1 cellular context compared by ENCODE assay signal in the genomic region with DNA sequence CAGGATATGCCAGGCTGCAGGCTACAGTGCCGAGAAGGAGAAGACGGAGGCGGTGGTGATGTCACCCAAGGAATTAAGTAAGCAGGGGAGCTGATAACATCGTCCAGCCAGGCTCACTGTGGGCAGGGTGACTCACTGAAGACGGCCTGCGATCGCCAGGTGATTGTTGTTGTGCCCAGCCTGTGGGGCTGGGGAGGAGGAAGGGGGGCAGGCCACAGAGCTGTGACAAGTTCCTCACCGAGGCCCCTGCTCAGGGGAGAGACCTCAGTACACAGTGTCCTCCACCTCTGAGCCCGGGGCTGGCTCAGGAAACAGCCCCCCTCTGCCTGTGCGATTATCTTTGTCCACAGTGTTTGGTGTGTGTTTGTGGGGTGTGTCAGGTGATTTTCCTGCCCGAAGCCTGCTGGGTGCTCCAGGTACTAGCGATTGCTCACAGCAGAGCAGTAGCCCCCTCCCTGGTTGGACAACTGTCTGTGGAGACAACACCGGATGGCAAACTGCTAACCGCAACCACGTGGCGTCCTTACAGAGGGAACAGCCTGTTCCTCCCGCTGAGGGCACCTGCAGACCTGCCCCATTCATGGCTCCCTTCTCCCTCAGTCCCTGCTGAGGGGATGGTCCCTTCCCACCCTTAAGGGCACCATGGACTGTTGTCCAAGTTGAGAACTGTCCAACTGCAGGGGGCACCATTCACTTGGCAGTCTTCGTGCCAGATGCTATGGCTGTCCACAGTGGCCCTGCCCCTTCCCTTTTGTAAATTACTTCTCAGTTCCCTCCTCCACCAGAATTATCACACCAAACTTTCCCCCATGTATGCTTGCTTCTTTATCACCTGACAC.
TF ChIP-seq lines count a peak whose summit lies in the region.

No MANE protein-coding gene starts in this region.

TF ChIP-seq in HepG2, 621 proteins besides CTCF, POLR2A, EP300 and RAD21 (continued from another document and continues in another):
- TF ChIP-seq, protein P1, sequence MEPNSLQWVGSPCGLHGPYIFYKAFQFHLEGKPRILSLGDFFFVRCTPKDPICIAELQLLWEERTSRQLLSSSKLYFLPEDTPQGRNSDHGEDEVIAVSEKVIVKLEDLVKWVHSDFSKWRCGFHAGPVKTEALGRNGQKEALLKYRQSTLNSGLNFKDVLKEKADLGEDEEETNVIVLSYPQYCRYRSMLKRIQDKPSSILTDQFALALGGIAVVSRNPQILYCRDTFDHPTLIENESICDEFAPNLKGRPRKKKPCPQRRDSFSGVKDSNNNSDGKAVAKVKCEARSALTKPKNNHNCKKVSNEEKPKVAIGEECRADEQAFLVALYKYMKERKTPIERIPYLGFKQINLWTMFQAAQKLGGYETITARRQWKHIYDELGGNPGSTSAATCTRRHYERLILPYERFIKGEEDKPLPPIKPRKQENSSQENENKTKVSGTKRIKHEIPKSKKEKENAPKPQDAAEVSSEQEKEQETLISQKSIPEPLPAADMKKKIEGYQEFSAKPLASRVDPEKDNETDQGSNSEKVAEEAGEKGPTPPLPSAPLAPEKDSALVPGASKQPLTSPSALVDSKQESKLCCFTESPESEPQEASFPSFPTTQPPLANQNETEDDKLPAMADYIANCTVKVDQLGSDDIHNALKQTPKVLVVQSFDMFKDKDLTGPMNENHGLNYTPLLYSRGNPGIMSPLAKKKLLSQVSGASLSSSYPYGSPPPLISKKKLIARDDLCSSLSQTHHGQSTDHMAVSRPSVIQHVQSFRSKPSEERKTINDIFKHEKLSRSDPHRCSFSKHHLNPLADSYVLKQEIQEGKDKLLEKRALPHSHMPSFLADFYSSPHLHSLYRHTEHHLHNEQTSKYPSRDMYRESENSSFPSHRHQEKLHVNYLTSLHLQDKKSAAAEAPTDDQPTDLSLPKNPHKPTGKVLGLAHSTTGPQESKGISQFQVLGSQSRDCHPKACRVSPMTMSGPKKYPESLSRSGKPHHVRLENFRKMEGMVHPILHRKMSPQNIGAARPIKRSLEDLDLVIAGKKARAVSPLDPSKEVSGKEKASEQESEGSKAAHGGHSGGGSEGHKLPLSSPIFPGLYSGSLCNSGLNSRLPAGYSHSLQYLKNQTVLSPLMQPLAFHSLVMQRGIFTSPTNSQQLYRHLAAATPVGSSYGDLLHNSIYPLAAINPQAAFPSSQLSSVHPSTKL (CRISPR knock-in tag; IDR thresholded peaks at IDR 0.05): peak; percentile 57
- TF ChIP-seq CBFB (CRISPR knock-in tag; IDR thresholded peaks at IDR 0.05): peak; percentile 95
- TF ChIP-seq, protein P2, sequence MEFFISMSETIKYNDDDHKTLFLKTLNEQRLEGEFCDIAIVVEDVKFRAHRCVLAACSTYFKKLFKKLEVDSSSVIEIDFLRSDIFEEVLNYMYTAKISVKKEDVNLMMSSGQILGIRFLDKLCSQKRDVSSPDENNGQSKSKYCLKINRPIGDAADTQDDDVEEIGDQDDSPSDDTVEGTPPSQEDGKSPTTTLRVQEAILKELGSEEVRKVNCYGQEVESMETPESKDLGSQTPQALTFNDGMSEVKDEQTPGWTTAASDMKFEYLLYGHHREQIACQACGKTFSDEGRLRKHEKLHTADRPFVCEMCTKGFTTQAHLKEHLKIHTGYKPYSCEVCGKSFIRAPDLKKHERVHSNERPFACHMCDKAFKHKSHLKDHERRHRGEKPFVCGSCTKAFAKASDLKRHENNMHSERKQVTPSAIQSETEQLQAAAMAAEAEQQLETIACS (CRISPR knock-in tag; IDR thresholded peaks at IDR 0.05): no peak
- TF ChIP-seq FOXK1 (CRISPR knock-in tag; IDR thresholded peaks at IDR 0.05; ENCODE audit: borderline replicate concordance, low read depth): 0 out of 2 replicates have a peak, but pooled peaks have one; percentile 14
- TF ChIP-seq, protein P3, sequence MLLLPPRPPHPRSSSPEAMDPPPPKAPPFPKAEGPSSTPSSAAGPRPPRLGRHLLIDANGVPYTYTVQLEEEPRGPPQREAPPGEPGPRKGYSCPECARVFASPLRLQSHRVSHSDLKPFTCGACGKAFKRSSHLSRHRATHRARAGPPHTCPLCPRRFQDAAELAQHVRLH (CRISPR knock-in tag; IDR thresholded peaks at IDR 0.05; ENCODE audit: borderline replicate concordance, low read depth): peak; percentile 80; the same call in 1 of the 2 replicates
- TF ChIP-seq SNRNP70 (IDR thresholded peaks at IDR 0.05; ENCODE audit: low read depth, low read length): no peak
- TF ChIP-seq, protein P4, sequence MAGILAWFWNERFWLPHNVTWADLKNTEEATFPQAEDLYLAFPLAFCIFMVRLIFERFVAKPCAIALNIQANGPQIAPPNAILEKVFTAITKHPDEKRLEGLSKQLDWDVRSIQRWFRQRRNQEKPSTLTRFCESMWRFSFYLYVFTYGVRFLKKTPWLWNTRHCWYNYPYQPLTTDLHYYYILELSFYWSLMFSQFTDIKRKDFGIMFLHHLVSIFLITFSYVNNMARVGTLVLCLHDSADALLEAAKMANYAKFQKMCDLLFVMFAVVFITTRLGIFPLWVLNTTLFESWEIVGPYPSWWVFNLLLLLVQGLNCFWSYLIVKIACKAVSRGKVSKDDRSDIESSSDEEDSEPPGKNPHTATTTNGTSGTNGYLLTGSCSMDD (CRISPR knock-in tag; IDR thresholded peaks at IDR 0.05): no peak
- no peak for TF ChIP-seq ZNF878 (CRISPR knock-in tag; IDR thresholded peaks at IDR 0.05)
- no peak; the same call in 1 of the 2 replicates for TF ChIP-seq TOPORS (CRISPR knock-in tag; IDR thresholded peaks at IDR 0.05)
- TF ChIP-seq, protein P5, sequence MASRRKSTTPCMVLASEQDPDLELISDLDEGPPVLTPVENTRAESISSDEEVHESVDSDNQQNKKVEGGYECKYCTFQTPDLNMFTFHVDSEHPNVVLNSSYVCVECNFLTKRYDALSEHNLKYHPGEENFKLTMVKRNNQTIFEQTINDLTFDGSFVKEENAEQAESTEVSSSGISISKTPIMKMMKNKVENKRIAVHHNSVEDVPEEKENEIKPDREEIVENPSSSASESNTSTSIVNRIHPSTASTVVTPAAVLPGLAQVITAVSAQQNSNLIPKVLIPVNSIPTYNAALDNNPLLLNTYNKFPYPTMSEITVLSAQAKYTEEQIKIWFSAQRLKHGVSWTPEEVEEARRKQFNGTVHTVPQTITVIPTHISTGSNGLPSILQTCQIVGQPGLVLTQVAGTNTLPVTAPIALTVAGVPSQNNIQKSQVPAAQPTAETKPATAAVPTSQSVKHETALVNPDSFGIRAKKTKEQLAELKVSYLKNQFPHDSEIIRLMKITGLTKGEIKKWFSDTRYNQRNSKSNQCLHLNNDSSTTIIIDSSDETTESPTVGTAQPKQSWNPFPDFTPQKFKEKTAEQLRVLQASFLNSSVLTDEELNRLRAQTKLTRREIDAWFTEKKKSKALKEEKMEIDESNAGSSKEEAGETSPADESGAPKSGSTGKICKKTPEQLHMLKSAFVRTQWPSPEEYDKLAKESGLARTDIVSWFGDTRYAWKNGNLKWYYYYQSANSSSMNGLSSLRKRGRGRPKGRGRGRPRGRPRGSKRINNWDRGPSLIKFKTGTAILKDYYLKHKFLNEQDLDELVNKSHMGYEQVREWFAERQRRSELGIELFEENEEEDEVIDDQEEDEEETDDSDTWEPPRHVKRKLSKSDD (CRISPR knock-in tag; IDR thresholded peaks at IDR 0.05; ENCODE audit: low read depth): peak; percentile 86
- TF ChIP-seq ELF1 (CRISPR knock-in tag; IDR thresholded peaks at IDR 0.05): peak; percentile 21; the same call in 1 of the 2 replicates
- TF ChIP-seq, protein P6, sequence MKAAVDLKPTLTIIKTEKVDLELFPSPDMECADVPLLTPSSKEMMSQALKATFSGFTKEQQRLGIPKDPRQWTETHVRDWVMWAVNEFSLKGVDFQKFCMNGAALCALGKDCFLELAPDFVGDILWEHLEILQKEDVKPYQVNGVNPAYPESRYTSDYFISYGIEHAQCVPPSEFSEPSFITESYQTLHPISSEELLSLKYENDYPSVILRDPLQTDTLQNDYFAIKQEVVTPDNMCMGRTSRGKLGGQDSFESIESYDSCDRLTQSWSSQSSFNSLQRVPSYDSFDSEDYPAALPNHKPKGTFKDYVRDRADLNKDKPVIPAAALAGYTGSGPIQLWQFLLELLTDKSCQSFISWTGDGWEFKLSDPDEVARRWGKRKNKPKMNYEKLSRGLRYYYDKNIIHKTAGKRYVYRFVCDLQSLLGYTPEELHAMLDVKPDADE (CRISPR knock-in tag; IDR thresholded peaks at IDR 0.05): no peak
- TF ChIP-seq ZFP82 (CRISPR knock-in tag; IDR thresholded peaks at IDR 0.05; ENCODE audit: borderline replicate concordance): no peak
- no peak for TF ChIP-seq ZNF432 (CRISPR knock-in tag; IDR thresholded peaks at IDR 0.05; ENCODE audit: borderline replicate concordance)
- TF ChIP-seq RFXANK (CRISPR knock-in tag; IDR thresholded peaks at IDR 0.05): no peak
- peak; percentile 87 for TF ChIP-seq TBX2 (CRISPR knock-in tag; IDR thresholded peaks at IDR 0.05; ENCODE audit: borderline replicate concordance)
- no peak; the same call in 1 of the 2 replicates for TF ChIP-seq HOXD1 (CRISPR knock-in tag; IDR thresholded peaks at IDR 0.05)
- TF ChIP-seq PHF20 (CRISPR knock-in tag; IDR thresholded peaks at IDR 0.05): peak; percentile 52; the same call in 1 of the 2 replicates
- TF ChIP-seq SMAD1 (CRISPR knock-in tag; IDR thresholded peaks at IDR 0.05; ENCODE audit: borderline replicate concordance, low read depth): 0 out of 2 replicates have a peak, but pooled peaks have one; percentile 35
- TF ChIP-seq, protein P7, sequence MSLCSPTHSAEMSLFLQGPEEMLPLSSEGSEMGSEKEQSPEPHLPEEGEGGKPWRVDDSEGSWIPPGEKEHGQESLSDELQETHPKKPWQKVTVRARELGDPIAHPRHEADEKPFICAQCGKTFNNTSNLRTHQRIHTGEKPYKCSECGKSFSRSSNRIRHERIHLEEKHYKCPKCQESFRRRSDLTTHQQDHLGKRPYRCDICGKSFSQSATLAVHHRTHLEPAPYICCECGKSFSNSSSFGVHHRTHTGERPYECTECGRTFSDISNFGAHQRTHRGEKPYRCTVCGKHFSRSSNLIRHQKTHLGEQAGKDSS (CRISPR knock-in tag; IDR thresholded peaks at IDR 0.05; ENCODE audit: borderline replicate concordance, low read depth): peak; percentile 94
- TF ChIP-seq SRSF1 (optimal IDR thresholded peaks at IDR 0.05; ENCODE audit: low read depth, low read length): peak; percentile 64
- TF ChIP-seq NR2F2 (IDR thresholded peaks at IDR 0.05; ENCODE audit: borderline replicate concordance, low read depth): no peak; the same call in 1 of the 2 replicates
- no peak for TF ChIP-seq ZNF329 (CRISPR knock-in tag; IDR thresholded peaks at IDR 0.05; ENCODE audit: low read depth)
- TF ChIP-seq ATAD3A (CRISPR knock-in tag; IDR thresholded peaks at IDR 0.05): no peak
- no peak for TF ChIP-seq RBAK (CRISPR knock-in tag; IDR thresholded peaks at IDR 0.05)
- peak; percentile 23; the same call in 1 of the 2 replicates for TF ChIP-seq GATAD1 (CRISPR knock-in tag; IDR thresholded peaks at IDR 0.05)
- peak; percentile 69; the same call in 1 of the 2 replicates for TF ChIP-seq ZNF205 (CRISPR knock-in tag; IDR thresholded peaks at IDR 0.05)
- TF ChIP-seq ZNF746 (CRISPR knock-in tag; IDR thresholded peaks at IDR 0.05): no peak
- no peak for TF ChIP-seq NBN (conservative IDR thresholded peaks at IDR 0.05)
- TF ChIP-seq TEAD2 (CRISPR knock-in tag; IDR thresholded peaks at IDR 0.05): no peak
- TF ChIP-seq, protein P8, sequence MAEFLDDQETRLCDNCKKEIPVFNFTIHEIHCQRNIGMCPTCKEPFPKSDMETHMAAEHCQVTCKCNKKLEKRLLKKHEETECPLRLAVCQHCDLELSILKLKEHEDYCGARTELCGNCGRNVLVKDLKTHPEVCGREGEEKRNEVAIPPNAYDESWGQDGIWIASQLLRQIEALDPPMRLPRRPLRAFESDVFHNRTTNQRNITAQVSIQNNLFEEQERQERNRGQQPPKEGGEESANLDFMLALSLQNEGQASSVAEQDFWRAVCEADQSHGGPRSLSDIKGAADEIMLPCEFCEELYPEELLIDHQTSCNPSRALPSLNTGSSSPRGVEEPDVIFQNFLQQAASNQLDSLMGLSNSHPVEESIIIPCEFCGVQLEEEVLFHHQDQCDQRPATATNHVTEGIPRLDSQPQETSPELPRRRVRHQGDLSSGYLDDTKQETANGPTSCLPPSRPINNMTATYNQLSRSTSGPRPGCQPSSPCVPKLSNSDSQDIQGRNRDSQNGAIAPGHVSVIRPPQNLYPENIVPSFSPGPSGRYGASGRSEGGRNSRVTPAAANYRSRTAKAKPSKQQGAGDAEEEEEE (CRISPR knock-in tag; IDR thresholded peaks at IDR 0.05; ENCODE audit: borderline replicate concordance): peak; percentile 96
- TF ChIP-seq SP4 (CRISPR knock-in tag; IDR thresholded peaks at IDR 0.05): peak; percentile 47; the same call in 1 of the 2 replicates
- TF ChIP-seq, protein P9, sequence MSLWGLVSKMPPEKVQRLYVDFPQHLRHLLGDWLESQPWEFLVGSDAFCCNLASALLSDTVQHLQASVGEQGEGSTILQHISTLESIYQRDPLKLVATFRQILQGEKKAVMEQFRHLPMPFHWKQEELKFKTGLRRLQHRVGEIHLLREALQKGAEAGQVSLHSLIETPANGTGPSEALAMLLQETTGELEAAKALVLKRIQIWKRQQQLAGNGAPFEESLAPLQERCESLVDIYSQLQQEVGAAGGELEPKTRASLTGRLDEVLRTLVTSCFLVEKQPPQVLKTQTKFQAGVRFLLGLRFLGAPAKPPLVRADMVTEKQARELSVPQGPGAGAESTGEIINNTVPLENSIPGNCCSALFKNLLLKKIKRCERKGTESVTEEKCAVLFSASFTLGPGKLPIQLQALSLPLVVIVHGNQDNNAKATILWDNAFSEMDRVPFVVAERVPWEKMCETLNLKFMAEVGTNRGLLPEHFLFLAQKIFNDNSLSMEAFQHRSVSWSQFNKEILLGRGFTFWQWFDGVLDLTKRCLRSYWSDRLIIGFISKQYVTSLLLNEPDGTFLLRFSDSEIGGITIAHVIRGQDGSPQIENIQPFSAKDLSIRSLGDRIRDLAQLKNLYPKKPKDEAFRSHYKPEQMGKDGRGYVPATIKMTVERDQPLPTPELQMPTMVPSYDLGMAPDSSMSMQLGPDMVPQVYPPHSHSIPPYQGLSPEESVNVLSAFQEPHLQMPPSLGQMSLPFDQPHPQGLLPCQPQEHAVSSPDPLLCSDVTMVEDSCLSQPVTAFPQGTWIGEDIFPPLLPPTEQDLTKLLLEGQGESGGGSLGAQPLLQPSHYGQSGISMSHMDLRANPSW (CRISPR knock-in tag; IDR thresholded peaks at IDR 0.05; ENCODE audit: borderline replicate concordance): no peak
- no peak for TF ChIP-seq SRSF4 (IDR thresholded peaks at IDR 0.05; ENCODE audit: low read depth, low read length, poor library complexity, severe bottlenecking)
- no peak for TF ChIP-seq IKZF1 (IDR thresholded peaks at IDR 0.05)
- no peak for TF ChIP-seq CBX1 (IDR thresholded peaks at IDR 0.05; ENCODE audit: low read depth)
- TF ChIP-seq GPN1 (CRISPR knock-in tag; IDR thresholded peaks at IDR 0.05; ENCODE audit: borderline replicate concordance): no peak
- peak; percentile 35 for TF ChIP-seq NFE2 (CRISPR knock-in tag; IDR thresholded peaks at IDR 0.05)
- peak; percentile 80; the same call in 1 of the 2 replicates for TF ChIP-seq SAFB2 (CRISPR knock-in tag; IDR thresholded peaks at IDR 0.05; ENCODE audit: borderline replicate concordance, low read depth)
- TF ChIP-seq, protein P10, sequence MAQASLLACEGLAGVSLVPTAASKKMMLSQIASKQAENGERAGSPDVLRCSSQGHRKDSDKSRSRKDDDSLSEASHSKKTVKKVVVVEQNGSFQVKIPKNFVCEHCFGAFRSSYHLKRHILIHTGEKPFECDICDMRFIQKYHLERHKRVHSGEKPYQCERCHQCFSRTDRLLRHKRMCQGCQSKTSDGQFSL (CRISPR knock-in tag; IDR thresholded peaks at IDR 0.05): 0 out of 2 replicates have a peak, but pooled peaks have one; percentile 38
- TF ChIP-seq, protein P11, sequence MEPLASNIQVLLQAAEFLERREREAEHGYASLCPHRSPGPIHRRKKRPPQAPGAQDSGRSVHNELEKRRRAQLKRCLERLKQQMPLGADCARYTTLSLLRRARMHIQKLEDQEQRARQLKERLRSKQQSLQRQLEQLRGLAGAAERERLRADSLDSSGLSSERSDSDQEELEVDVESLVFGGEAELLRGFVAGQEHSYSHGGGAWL (CRISPR knock-in tag; IDR thresholded peaks at IDR 0.05): peak; percentile 61; the same call in 1 of the 2 replicates
- TF ChIP-seq ZSCAN12 (CRISPR knock-in tag; IDR thresholded peaks at IDR 0.05): no peak
- TF ChIP-seq WIZ (CRISPR knock-in tag; IDR thresholded peaks at IDR 0.05): no peak; the same call in 1 of the 2 replicates
- no peak for TF ChIP-seq STAT5B (CRISPR knock-in tag; IDR thresholded peaks at IDR 0.05)
